18 cellular contexts compared by ENCODE assay signal in the genomic region with DNA sequence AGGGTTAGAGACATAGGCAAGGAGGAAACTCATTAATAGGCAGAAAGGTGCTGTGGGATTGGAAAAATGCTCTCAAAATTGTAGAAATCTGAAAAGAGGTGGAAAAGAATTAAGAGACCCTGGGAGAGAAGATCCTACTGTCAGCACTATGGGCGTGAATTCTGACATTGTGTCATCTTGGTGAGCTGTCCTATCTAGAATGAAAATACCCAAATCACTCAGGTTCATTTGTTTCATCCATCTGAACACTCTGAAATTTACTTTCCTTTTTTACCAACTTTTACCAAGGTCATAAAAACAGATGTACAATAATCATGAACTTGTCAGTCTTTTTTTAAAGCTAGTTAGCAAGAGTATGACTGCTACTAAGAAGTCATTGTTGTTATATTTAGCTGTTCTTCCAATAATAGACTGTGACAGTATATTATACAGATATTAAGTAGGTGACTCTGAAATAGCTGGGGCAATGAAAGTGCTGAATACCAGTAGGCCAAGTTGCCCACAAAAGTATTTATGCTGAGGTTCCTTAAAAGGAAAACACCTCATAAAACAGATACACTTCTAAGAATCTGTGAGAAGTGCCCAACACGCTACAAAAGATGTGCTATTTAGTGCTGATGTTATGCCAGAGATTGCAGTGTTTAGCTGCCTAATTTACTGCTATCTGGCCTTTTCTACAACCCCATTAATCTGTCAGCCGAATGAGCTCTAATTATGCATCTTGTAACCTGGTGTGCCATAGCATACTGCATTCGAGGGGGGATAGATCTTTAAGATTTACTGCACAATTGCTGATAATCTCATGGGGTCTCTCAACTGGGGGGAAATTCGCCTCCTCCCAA.
DNase-seq lines count a peak whose midpoint lies in the region; ATAC-seq and TF ChIP-seq lines count a peak whose summit lies in the region.
"Had no signal": no experiment of that assay in that cellular context is flagged by ENCODE, and none has a peak within 500 bp of the region (broad histone marks: within the 10 kb centered on the region; RNA-seq: fewer than 3 reads in every experiment).

No MANE protein-coding gene starts in this region.

- H3K4me1 ChIP-seq in KMS-11 (ENCODE audit: low read depth, poor library complexity, severe bottlenecking), result peaks cover 66% of the 10 kb centered on the region
- H3K4me1 ChIP-seq in rectal smooth muscle tissue (ENCODE audit: control insufficient read depth, insufficient read depth, low read length), result peaks cover 9% of the 10 kb centered on the region
- H3K4me1 ChIP-seq: adrenal gland, lower lobe of right lung had no signal

- intact Hi-C loops in activated CD4-positive, alpha-beta T cell treated with anti-CD3 and anti-CD28 coated beads, Interleukin-2, amount 10 ng/mL, durations not matched to agents 24 days and 14 days (cut with micrococcal nuclease), result loop anchor here (10.0 kb wide), 1 partner anchor 110 kb away; no protein-coding TSS in a partner anchor

- no peaks in the 10 kb centered on the region for H3K27me3 ChIP-seq in KMS-11 (ENCODE audit: insufficient read depth, low read depth)
- H3K27me3 ChIP-seq in rectal smooth muscle tissue (ENCODE audit: control insufficient read depth, insufficient read depth, low read length), result no peaks in the 10 kb centered on the region
- H3K27me3 ChIP-seq: adrenal gland, spleen, testis had no signal

- no peaks in the 10 kb centered on the region for H3K36me3 ChIP-seq in KMS-11 (ENCODE audit: insufficient read depth)
- no peaks in the 10 kb centered on the region for H3K36me3 ChIP-seq in rectal smooth muscle tissue (ENCODE audit: control insufficient read depth, insufficient read depth, low read length)
- H3K36me3 ChIP-seq: adrenal gland, lower lobe of right lung, spleen had no signal

- DNase-seq in activated CD4-positive, alpha-beta T cell treated with anti-CD3 and anti-CD28 coated beads, Interleukin-2, amount 10 ng/mL, durations not matched to agents 24 days and 14 days, result peak; percentile 54
- DNase-seq in activated CD4-positive, alpha-beta T cell treated with anti-CD3 and anti-CD28 coated beads, Interleukin-2, amount 50 U/mL, for 1 hour, result no peak
- DNase-seq in central memory CD8-positive, alpha-beta T cell (ENCODE audit: low spot score in 2 of 2), result no peak
- DNase-seq: activated CD4-positive, CD25-positive, alpha-beta regulatory T cell; adrenal gland; erythroblast; lower lobe of right lung; naive B cell; NCI-H1048; OCI-M1; spleen; testis had no signal

- H3K4me3 ChIP-seq in KMS-11 (IDR thresholded peaks at IDR 0.05; ENCODE audit: insufficient read depth, low read depth, low read length) (no peak overlapping the region), rectal smooth muscle tissue (ENCODE audit: low read length) (no peak overlapping the region)
- H3K4me3 ChIP-seq: adrenal gland, lower lobe of right lung, spleen, testis had no signal

- no peak overlapping the region for H2AFZ ChIP-seq in KMS-11 (ENCODE audit: low read depth)

- peaks cover 38% of the 10 kb centered on the region for H3K4me1 Mint-ChIP-seq in activated CD4-positive, alpha-beta T cell treated with anti-CD3 and anti-CD28 coated beads, Interleukin-2, amount 10 ng/mL, durations not matched to agents 24 days and 14 days
- peaks cover 29% of the 10 kb centered on the region for H3K4me1 Mint-ChIP-seq in central memory CD8-positive, alpha-beta T cell

- H3K4me2 ChIP-seq in KMS-11, result peak overlapping the region; percentile 46

- H3K9ac ChIP-seq in KMS-11, result no peak overlapping the region
- H3K9ac ChIP-seq in rectal smooth muscle tissue (ENCODE audit: low read length), result no peak overlapping the region

- no peak overlapping the region for H3K4me3 Mint-ChIP-seq in activated CD4-positive, alpha-beta T cell treated with anti-CD3 and anti-CD28 coated beads, Interleukin-2, amount 10 ng/mL, durations not matched to agents 24 days and 14 days
- no peak overlapping the region for H3K4me3 Mint-ChIP-seq in central memory CD8-positive, alpha-beta T cell
- H3K4me3 Mint-ChIP-seq: naive B cell had no signal

- H3K9me3 Mint-ChIP-seq in activated CD4-positive, alpha-beta T cell treated with anti-CD3 and anti-CD28 coated beads, Interleukin-2, amount 10 ng/mL, durations not matched to agents 24 days and 14 days, result peaks cover 14% of the 10 kb centered on the region
- H3K9me3 Mint-ChIP-seq in central memory CD8-positive, alpha-beta T cell, result peaks cover 2% of the 10 kb centered on the region

- no peaks in the 10 kb centered on the region for H4K20me1 ChIP-seq in KMS-11 (ENCODE audit: insufficient read depth)

- H3K36me3 Mint-ChIP-seq in activated CD4-positive, alpha-beta T cell treated with anti-CD3 and anti-CD28 coated beads, Interleukin-2, amount 10 ng/mL, durations not matched to agents 24 days and 14 days (ENCODE audit: low read depth), result peaks cover 5% of the 10 kb centered on the region
- H3K36me3 Mint-ChIP-seq in central memory CD8-positive, alpha-beta T cell (ENCODE audit: insufficient read depth), result peaks cover 3% of the 10 kb centered on the region

- TF ChIP-seq CTCF in KMS-11 (conservative IDR thresholded peaks at IDR 0.05; ENCODE audit: low read depth, low read length), result no peak

- H3K27ac ChIP-seq in KMS-11 (no peak overlapping the region), rectal smooth muscle tissue (ENCODE audit: low read depth, low read length) (peak overlapping the region; percentile 40)
- H3K27ac ChIP-seq: adrenal gland, C4-2B, lower lobe of right lung, spleen, testis had no signal

- no peaks in the 10 kb centered on the region for H3K27me3 Mint-ChIP-seq in activated CD4-positive, alpha-beta T cell treated with anti-CD3 and anti-CD28 coated beads, Interleukin-2, amount 10 ng/mL, durations not matched to agents 24 days and 14 days
- H3K27me3 Mint-ChIP-seq in central memory CD8-positive, alpha-beta T cell, result no peaks in the 10 kb centered on the region

- peak overlapping the region; percentile 18 for H3K27ac Mint-ChIP-seq in activated CD4-positive, alpha-beta T cell treated with anti-CD3 and anti-CD28 coated beads, Interleukin-2, amount 10 ng/mL, durations not matched to agents 24 days and 14 days
- peak overlapping the region; percentile 68 for H3K27ac Mint-ChIP-seq in central memory CD8-positive, alpha-beta T cell (ENCODE audit: low read depth)

- no peaks in the 10 kb centered on the region for H3K79me2 ChIP-seq in KMS-11 (ENCODE audit: insufficient read depth, low read depth)

- no peak for ATAC-seq in central memory CD8-positive, alpha-beta T cell (replicated peaks; ENCODE audit: extremely low read depth, poor library complexity, severe bottlenecking)
- no peak for ATAC-seq in GM19397 (IDR thresholded peaks at IDR 0.05; ENCODE audit: unreplicated experiment)
- no peak for ATAC-seq in HG03045 (IDR thresholded peaks at IDR 0.05; ENCODE audit: unreplicated experiment)
- no peak for ATAC-seq in esophagus mucosa
- ATAC-seq: lower lobe of right lung had no signal
